Comparison of ENCODE assay signal across 8 cellular contexts in the genomic region with DNA sequence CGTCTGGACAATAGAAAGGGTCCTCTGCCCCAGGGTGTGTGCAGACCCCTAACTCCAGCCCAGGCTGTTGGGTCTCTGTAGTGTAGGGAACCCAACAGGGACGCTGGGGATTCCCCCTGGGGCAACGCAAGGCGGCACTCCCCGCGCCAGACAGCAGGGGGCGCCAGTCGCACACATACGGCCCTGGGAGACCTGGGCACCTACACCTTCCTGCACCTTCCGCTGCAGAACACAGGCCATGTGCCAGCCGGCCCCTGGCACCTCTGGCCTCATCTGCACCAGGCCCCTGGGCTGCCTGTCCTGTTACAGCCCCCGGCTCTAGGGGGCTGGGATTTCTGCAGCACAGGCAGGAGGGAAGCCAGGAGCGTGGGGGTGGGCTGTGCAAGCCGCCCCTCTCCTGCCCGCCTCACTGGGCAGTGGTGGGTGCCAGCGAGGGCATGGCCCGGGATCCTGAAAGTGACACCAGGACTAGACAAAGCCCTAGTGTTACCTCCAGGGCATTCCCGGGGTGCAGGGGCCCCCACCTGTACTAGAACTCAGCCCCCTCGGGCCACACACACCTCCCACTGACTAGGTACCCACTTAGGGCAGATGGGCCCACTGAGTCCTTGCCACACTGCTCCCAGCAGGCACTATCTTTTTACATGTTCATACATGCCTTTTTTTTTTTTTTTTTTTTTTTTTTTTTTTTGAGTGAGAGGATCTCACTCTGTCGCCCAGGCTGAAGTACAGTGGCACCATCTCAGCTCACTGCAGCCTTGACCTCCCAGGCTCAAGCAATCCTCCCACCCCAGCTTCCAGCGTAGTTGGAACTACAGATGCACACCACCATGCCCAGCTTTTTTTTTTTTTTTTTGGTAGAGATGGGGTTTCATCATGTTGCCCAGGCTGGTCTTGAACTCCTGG. TPM values are rescaled to one million over a fixed set of nuclear protein-coding genes. Genes with fewer than 3 reads are reported as not detected.
DNase-seq lines count a peak whose midpoint lies in the region; TF ChIP-seq lines count a peak whose summit lies in the region.

No MANE protein-coding gene starts in this region.

- H3K9me3 ChIP-seq in vagina = no peaks in the 10 kb centered on the region

- TF ChIP-seq CTCF in GM20000 (IDR thresholded peaks at IDR 0.05; ENCODE audit: extremely low read depth, missing control alignments) (peak; percentile 94), RWPE1 (conservative IDR thresholded peaks at IDR 0.05; ENCODE audit: low read depth) (peak; percentile 94), glutamatergic neuron (IDR thresholded peaks at IDR 0.05; ENCODE audit: partially characterized antibody, unreplicated experiment) (peak; percentile 99), progenitor cell of endocrine pancreas (IDR thresholded peaks at IDR 0.05; ENCODE audit: unreplicated experiment) (peak; percentile 99), vagina (IDR thresholded peaks at IDR 0.05) (peak; percentile 89 to 94 (median 89))

- DNase-seq in CMK (ENCODE audit: low read depth) = peak; percentile 41
- DNase-seq in GM20000 (ENCODE audit: low spot score) = peak; percentile 89
- DNase-seq in Jurkat, Clone E6-1 (ENCODE audit: low read depth, low spot score) = peak; percentile 33
- peak; percentile 83 for DNase-seq in RWPE1 (ENCODE audit: low spot score)
- DNase-seq in activated effector memory CD4-positive, alpha-beta T cell treated with anti-CD3 and anti-CD28 coated beads, Interleukin-2, amount 50 U/mL, for 16 hours = peak; percentile 94
- peak; percentile 79 for DNase-seq in glutamatergic neuron
- DNase-seq in progenitor cell of endocrine pancreas (ENCODE audit: low spot score, unreplicated experiment) = peak; percentile 83
- DNase-seq in vagina (ENCODE audit: extremely low spot score in 2 of 2) = no peak

- H3K4me3 Mint-ChIP-seq in glutamatergic neuron (ENCODE audit: unreplicated experiment) (no peak overlapping the region), progenitor cell of endocrine pancreas (ENCODE audit: low read depth) (no peak overlapping the region)

- H3K27ac Mint-ChIP-seq in glutamatergic neuron (ENCODE audit: unreplicated experiment) (no peak overlapping the region), progenitor cell of endocrine pancreas (no peak overlapping the region)

- intact Hi-C loops in vagina (cut with DNase I) = loop anchor here (2.0 kb wide), 1 partner anchor 110 kb away; no protein-coding TSS in a partner anchor

- CTCF ChIA-PET in RWPE1 (lab: Yijun Ruan, JAX) = interaction anchor here (0.6 to 1.8 kb wide), 5 partner anchors 23 to 398 kb away, joined by 3 to 5 read pairs (median 3); no protein-coding TSS in a partner anchor

- peaks cover 0 to 12% of the 10 kb centered on the region in 2 donors for H3K36me3 ChIP-seq in vagina

- no peaks in the 10 kb centered on the region for H3K36me3 Mint-ChIP-seq in glutamatergic neuron (ENCODE audit: unreplicated experiment)
- no peaks in the 10 kb centered on the region for H3K36me3 Mint-ChIP-seq in progenitor cell of endocrine pancreas (ENCODE audit: insufficient read depth)

- H3K9me3 Mint-ChIP-seq in glutamatergic neuron (ENCODE audit: unreplicated experiment) = peaks cover 10% of the 10 kb centered on the region
- H3K9me3 Mint-ChIP-seq in progenitor cell of endocrine pancreas (ENCODE audit: low read depth) = no peaks in the 10 kb centered on the region

- peaks cover 25% of the 10 kb centered on the region for H3K4me1 ChIP-seq in vagina

- no peak overlapping the region for H3K27ac ChIP-seq in RWPE1
- H3K27ac ChIP-seq in vagina = no peak overlapping the region

- H3K4me3 ChIP-seq in Jurkat, Clone E6-1 (ENCODE audit: low read length) = no peak overlapping the region
- H3K4me3 ChIP-seq in vagina = no peak overlapping the region

- TF ChIP-seq POLR2A in vagina (IDR thresholded peaks at IDR 0.05) = no peak

- peaks cover 8% of the 10 kb centered on the region for H3K27me3 Mint-ChIP-seq in glutamatergic neuron (ENCODE audit: unreplicated experiment)
- H3K27me3 Mint-ChIP-seq in progenitor cell of endocrine pancreas = no peaks in the 10 kb centered on the region

- peaks cover 8% of the 10 kb centered on the region for H3K4me1 Mint-ChIP-seq in glutamatergic neuron (ENCODE audit: low read depth, unreplicated experiment)
- H3K4me1 Mint-ChIP-seq in progenitor cell of endocrine pancreas (ENCODE audit: low read depth) = peaks cover 21% of the 10 kb centered on the region

- H3K27me3 ChIP-seq in vagina = no peaks in the 10 kb centered on the region

- POLR2A ChIA-PET in RWPE1 (lab: Yijun Ruan, JAX; ENCODE audit: low non-redundant PET) = no interaction called here

RNA-seq across cellular contexts. Expression of gene CCNK, which starts 37.5 kb away (rescaled TPM):
- polyA plus RNA-seq in Jurkat, Clone E6-1 (2012; ENCODE audit: insufficient read depth, insufficient read length) = 55.6 TPM
- total RNA-seq in glutamatergic neuron (ENCODE audit: unreplicated experiment) (47.2 TPM), progenitor cell of endocrine pancreas (64.1 and 64.8 TPM in 2 replicates), vagina (27.5 TPM)

RNA-seq across cellular contexts. Expression of gene SETD3, which starts 38.0 kb away (rescaled TPM):
- polyA plus RNA-seq in Jurkat, Clone E6-1 (2012; ENCODE audit: insufficient read depth, insufficient read length) = 46.7 TPM
- total RNA-seq in glutamatergic neuron (ENCODE audit: unreplicated experiment) = 46.2 TPM
- total RNA-seq in progenitor cell of endocrine pancreas = 46.0 and 51.7 TPM in 2 replicates
- 49.8 TPM for total RNA-seq in vagina

Comparison
In these comparisons a context has a peak if more than half of its experiments do, and no peak if none do; other contexts are left out.
1. DNase-seq: peak in CMK (single experiment), GM20000 (single experiment), Jurkat, Clone E6-1 (single experiment), RWPE1 (single experiment), activated effector memory CD4-positive, alpha-beta T cell treated with anti-CD3 and anti-CD28 coated beads, Interleukin-2, amount 50 U/mL, for 16 hours (single experiment), glutamatergic neuron (single experiment) and progenitor cell of endocrine pancreas (single experiment); none in vagina (0 of 2).
2. Peak in every context shown above with its lines, with median percentiles within 50 percentile points of each other: CTCF ChIP-seq.